In the genomic region with DNA sequence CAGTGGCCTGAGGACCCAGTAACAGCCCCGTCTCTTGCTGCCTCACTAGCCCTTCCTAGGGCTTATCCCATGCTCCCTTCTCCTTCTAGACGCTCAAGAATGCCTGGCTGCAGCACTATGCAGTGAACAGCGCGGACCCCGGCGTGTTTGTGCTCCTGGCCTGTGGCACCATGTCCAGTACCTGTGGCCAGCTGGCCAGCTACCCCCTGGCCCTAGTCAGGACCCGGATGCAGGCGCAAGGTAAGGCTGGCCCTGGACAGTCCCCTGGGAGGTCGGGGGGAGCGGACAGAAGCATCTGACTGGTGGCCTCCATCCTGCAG, we compare ENCODE assay signal across 12 cellular contexts. TPM values are rescaled to one million over a fixed set of nuclear protein-coding genes. Genes with fewer than 3 reads are reported as not detected.
"Had no signal": no experiment of that assay in that cellular context is flagged by ENCODE, and none has a peak within 500 bp of the region (broad histone marks: within the 10 kb centered on the region; RNA-seq: fewer than 3 reads in every experiment).

No MANE protein-coding gene starts in this region.

- H3K27me3 Mint-ChIP-seq: stimulated activated naive CD8-positive, alpha-beta T cell treated with anti-CD3 and anti-CD28 coated beads, Interleukin-15, Interleukin-2, amounts not matched to agents 100 ng/mL and 50 ng/mL, for 24 hours had no signal

- H3K4me3 ChIP-seq: coronary artery, thoracic aorta had no signal

- H3K9me3 ChIP-seq: thoracic aorta had no signal

- H3K9me3 Mint-ChIP-seq: stimulated activated naive CD8-positive, alpha-beta T cell treated with anti-CD3 and anti-CD28 coated beads, Interleukin-15, Interleukin-2, amounts not matched to agents 100 ng/mL and 50 ng/mL, for 24 hours had no signal

- H3K27ac ChIP-seq: coronary artery, thoracic aorta had no signal

- H3K4me3 Mint-ChIP-seq: stimulated activated naive CD8-positive, alpha-beta T cell treated with anti-CD3 and anti-CD28 coated beads, Interleukin-15, Interleukin-2, amounts not matched to agents 100 ng/mL and 50 ng/mL, for 24 hours had no signal

- DNase-seq: activated CD4-positive, alpha-beta T cell treated with anti-CD3 and anti-CD28 coated beads, Interleukin-2, amount 50 U/mL, for 48 hours; activated CD4-positive, CD25-positive, alpha-beta regulatory T cell treated with anti-CD3 and anti-CD28 coated beads, Interleukin-2, amount 50 U/mL, for 72 hours; central memory CD4-positive, alpha-beta T cell; effector CD4-positive, alpha-beta T cell; stimulated activated CD4-positive, alpha-beta T cell treated with anti-CD3 and anti-CD28 coated beads, Interleukin-2, amount 100 ng/mL, for 48 hours had no signal

RNA-seq across cellular contexts. Expression of gene LCN2, which starts 42.4 kb away (rescaled TPM):
- total RNA-seq: endothelial cell of umbilical vein; fibroblast of lung; frontal cortex; T-helper 2 cell treated with Interferon-gamma antibody and Interleukin-4, amounts not matched to agents 100 ng/mL and 5 ng/mL, for 36 hours; thoracic aorta had no signal
- polyA plus RNA-seq: endothelial cell of umbilical vein, fibroblast of lung had no signal
